In the genomic region with DNA sequence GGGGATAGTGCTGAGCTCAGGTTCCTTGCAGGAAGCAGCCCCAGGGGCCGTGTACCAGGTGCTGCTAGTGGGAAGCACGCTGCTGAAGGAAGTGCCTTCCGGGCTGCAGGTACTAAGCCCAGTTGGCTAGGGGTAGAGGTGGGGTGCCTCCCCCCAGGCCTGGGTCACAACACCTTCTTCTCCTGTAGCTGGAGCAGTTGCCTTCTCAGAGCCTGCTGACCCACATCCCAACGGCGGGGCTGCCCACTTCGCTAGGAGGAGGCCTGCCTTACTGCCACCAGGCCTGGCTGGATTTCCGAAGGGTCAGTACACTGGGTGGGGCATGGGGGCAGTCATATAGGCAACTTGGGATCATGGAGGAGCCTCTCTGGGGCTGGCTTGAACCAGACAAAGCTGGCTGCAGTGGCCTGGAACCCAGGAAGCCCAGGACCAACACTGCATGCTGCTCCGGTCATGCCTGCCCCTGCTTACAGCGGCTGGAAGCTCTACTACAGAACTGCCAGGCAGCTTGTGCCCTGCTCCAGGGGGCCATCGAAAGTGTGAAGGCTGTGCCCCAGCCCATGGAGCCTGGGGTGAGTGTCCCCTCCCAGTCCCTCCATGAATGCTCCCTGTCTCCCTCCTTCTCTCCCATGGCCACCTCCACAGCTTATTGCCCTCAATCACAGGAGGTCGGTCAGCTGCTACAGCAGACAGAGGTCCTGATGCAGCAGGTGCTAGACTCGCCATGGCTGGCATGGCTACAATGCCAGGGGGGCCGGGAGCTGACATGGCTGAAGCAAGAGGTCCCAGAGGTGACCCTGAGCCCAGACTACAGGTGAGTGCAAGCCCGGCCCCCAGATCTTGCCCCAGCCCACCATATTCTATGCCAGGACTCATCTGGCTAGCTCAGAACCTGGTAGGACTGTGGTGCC, we compare ENCODE assay signal across 28 cellular contexts. TPM values are rescaled to one million over a fixed set of nuclear protein-coding genes. Genes with fewer than 3 reads are reported as not detected.
"Had no signal": no experiment of that assay in that cellular context is flagged by ENCODE, and none has a peak within 500 bp of the region (broad histone marks: within the 10 kb centered on the region; RNA-seq: fewer than 3 reads in every experiment).

No MANE protein-coding gene starts in this region.

- H3K4me3 ChIP-seq: coronary artery, esophagus muscularis mucosa, gastroesophageal sphincter, heart left ventricle, hepatocyte, lung, prostate gland, right atrium auricular region, smooth muscle cell, suprapubic skin had no signal

- H3K4me3 Mint-ChIP-seq: memory B cell; natural killer cell; stimulated activated memory B cell treated with anti-CD40 and anti-IgM and Interleukin-4, amounts not matched to agents 10 μg/mL and 1 μg/mL and 100 μg/mL, for 72 hours; stimulated activated naive CD8-positive, alpha-beta T cell treated with anti-CD3 and anti-CD28 coated beads, Interleukin-15, Interleukin-2, amounts not matched to agents 100 ng/mL and 50 ng/mL, for 24 hours; type B pancreatic cell had no signal

- DNase-seq: dermis blood vessel endothelial cell; effector memory CD4-positive, alpha-beta T cell; foreskin keratinocyte; kidney; natural killer cell; stimulated activated CD4-positive, alpha-beta T cell treated with anti-CD3 and anti-CD28 coated beads, Interleukin-2, amount 100 ng/mL, for 24 hours; stimulated activated CD4-positive, alpha-beta T cell treated with anti-CD3 and anti-CD28 coated beads, Interleukin-4, amount 100 ng/mL, for 24 hours had no signal

- H3K27me3 ChIP-seq: esophagus muscularis mucosa, foreskin keratinocyte, gastroesophageal sphincter, hepatocyte, right atrium auricular region, suprapubic skin had no signal

- H3K9me3 Mint-ChIP-seq: memory B cell; natural killer cell; neural crest cell; stimulated activated memory B cell treated with anti-CD40 and anti-IgM and Interleukin-4, amounts not matched to agents 10 μg/mL and 1 μg/mL and 100 μg/mL, for 72 hours; stimulated activated naive CD8-positive, alpha-beta T cell treated with anti-CD3 and anti-CD28 coated beads, Interleukin-15, Interleukin-2, amounts not matched to agents 100 ng/mL and 50 ng/mL, for 24 hours; type B pancreatic cell had no signal

- H3K27me3 Mint-ChIP-seq: memory B cell; stimulated activated memory B cell treated with anti-CD40 and anti-IgM and Interleukin-4, amounts not matched to agents 10 μg/mL and 1 μg/mL and 100 μg/mL, for 72 hours; stimulated activated naive CD8-positive, alpha-beta T cell treated with anti-CD3 and anti-CD28 coated beads, Interleukin-15, Interleukin-2, amounts not matched to agents 100 ng/mL and 50 ng/mL, for 24 hours had no signal

- ATAC-seq: foreskin keratinocyte; gastroesophageal sphincter; heart left ventricle; left lobe of liver; natural killer cell; sciatic nerve; stimulated activated memory B cell treated with anti-CD40 and anti-IgM and Interleukin-4, amounts not matched to agents 10 μg/mL and 1 μg/mL and 100 μg/mL, for 72 hours had no signal

- H3K27ac ChIP-seq: coronary artery, esophagus muscularis mucosa, foreskin keratinocyte, gastroesophageal sphincter, heart left ventricle, hepatocyte, prostate gland, right atrium auricular region, suprapubic skin had no signal

- H3K36me3 ChIP-seq: heart left ventricle, prostate gland, right atrium auricular region had no signal

- H3K27ac Mint-ChIP-seq: memory B cell; natural killer cell; stimulated activated memory B cell treated with anti-CD40 and anti-IgM and Interleukin-4, amounts not matched to agents 10 μg/mL and 1 μg/mL and 100 μg/mL, for 72 hours; stimulated activated naive CD8-positive, alpha-beta T cell treated with anti-CD3 and anti-CD28 coated beads, Interleukin-15, Interleukin-2, amounts not matched to agents 100 ng/mL and 50 ng/mL, for 24 hours; type B pancreatic cell had no signal

- H3K36me3 Mint-ChIP-seq: memory B cell, type B pancreatic cell had no signal

- H3K4me1 Mint-ChIP-seq: memory B cell, neural crest cell had no signal

- FAIRE-seq: endothelial cell of umbilical vein, kidney had no signal

- H3K9me3 ChIP-seq: esophagus muscularis mucosa, gastroesophageal sphincter, heart left ventricle, prostate gland, right atrium auricular region, suprapubic skin had no signal

RNA-seq across cellular contexts. Expression of a gene that starts 44.8 kb away (rescaled TPM):
- total RNA-seq: esophagus muscularis mucosa, foreskin keratinocyte, hepatocyte, left lobe of liver, natural killer cell, osteocyte had no signal
- polyA plus RNA-seq: fibroblast of lung, foreskin keratinocyte, hepatocyte, liver had no signal

RNA-seq across cellular contexts. Expression of a gene that starts 44.8 kb away (rescaled TPM):
- total RNA-seq: dermis blood vessel endothelial cell, foreskin keratinocyte, natural killer cell, osteocyte, smooth muscle cell had no signal
- polyA plus RNA-seq: foreskin keratinocyte, liver had no signal
